ENCODE assay signal across 10 cellular contexts in genomic region chr5:113050606-113051391, GRCh38.
DNase-seq lines count a peak whose midpoint lies in the region; ATAC-seq and TF ChIP-seq lines count a peak whose summit lies in the region.
"Had no signal": no experiment of that assay in that cellular context is flagged by ENCODE, and none has a peak within 500 bp of the region (broad histone marks: within the 10 kb centered on the region; RNA-seq: fewer than 3 reads in every experiment).

No MANE protein-coding gene starts in this region.

- H3K4me3 Mint-ChIP-seq in type B pancreatic cell, result no peak overlapping the region
- H3K4me3 Mint-ChIP-seq: H9; naive thymus-derived CD8-positive, alpha-beta T cell had no signal

- H3K27ac Mint-ChIP-seq in type B pancreatic cell, result no peak overlapping the region
- H3K27ac Mint-ChIP-seq: H9 had no signal

- peaks cover 3% of the 10 kb centered on the region for H3K36me3 Mint-ChIP-seq in type B pancreatic cell

- TF ChIP-seq CTCF in type B pancreatic cell (conservative IDR thresholded peaks at IDR 0.05), result no peak

- H3K27ac ChIP-seq in angular gyrus (ENCODE audit: low read depth, low read length), result peak overlapping the region; percentile 45

- no peaks in the 10 kb centered on the region for H3K27me3 Mint-ChIP-seq in type B pancreatic cell
- H3K27me3 Mint-ChIP-seq: naive thymus-derived CD8-positive, alpha-beta T cell had no signal

- H3K4me1 Mint-ChIP-seq in type B pancreatic cell (ENCODE audit: unreplicated experiment), result no peaks in the 10 kb centered on the region

- peak; percentile 17 for DNase-seq in stimulated activated naive CD4-positive, alpha-beta T cell treated with Interleukin-2 at 50 U/mL for 16 hours (lab: John Stamatoyannopoulos, UW)
- DNase-seq in stimulated activated naive CD4-positive, alpha-beta T cell (lab: John Stamatoyannopoulos, UW), result no peak
- DNase-seq in kidney tubule cell (ENCODE audit: low spot score) (peak; percentile 72), NCI-H510A treated with DMSO at 0.1 percent for 48 hours (lab: John Stamatoyannopoulos, UW) (no peak), DMS79 treated with DMSO at 0.1 percent for 48 hours (lab: John Stamatoyannopoulos, UW) (no peak), type B pancreatic cell (ENCODE audit: extremely low spot score, unreplicated experiment) (no peak)
- DNase-seq: H9 had no signal

- H3K9me3 Mint-ChIP-seq in type B pancreatic cell, result no peaks in the 10 kb centered on the region
- H3K9me3 Mint-ChIP-seq: H9; naive thymus-derived CD8-positive, alpha-beta T cell had no signal

- no peak for ATAC-seq in HG03442 (IDR thresholded peaks at IDR 0.05; ENCODE audit: unreplicated experiment)
- ATAC-seq: naive thymus-derived CD8-positive, alpha-beta T cell had no signal

Comparison
In these comparisons a context has a peak if more than half of its experiments do, and no peak if none do; other contexts are left out.
1. DNase-seq: peak in stimulated activated naive CD4-positive, alpha-beta T cell treated with Interleukin-2 at 50 U/mL for 16 hours (single experiment) and kidney tubule cell (single experiment); none in stimulated activated naive CD4-positive, alpha-beta T cell (0 of 6), NCI-H510A treated with DMSO at 0.1 percent for 48 hours (single experiment), DMS79 treated with DMSO at 0.1 percent for 48 hours (single experiment) and type B pancreatic cell (single experiment).